ENCODE assay signal across 26 cellular contexts in the genomic region with DNA sequence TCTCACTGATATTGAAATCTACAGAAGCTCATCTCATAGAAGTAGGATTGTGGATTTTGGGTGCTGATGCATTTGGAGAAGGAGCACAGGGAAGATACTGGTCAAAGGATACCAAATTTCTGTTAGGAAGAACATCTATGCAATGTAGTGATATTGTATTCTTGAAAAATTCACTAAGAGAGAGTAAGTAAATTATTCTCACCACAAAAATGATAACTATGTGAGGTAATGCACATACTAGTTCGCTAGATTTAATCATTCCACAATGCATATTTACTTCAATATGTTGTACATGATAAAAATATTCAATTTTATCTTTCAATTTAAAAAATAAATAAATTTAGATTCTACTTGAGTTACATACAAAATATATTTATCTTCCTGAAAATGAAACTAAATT.
"Had no signal": no experiment of that assay in that cellular context is flagged by ENCODE, and none has a peak within 500 bp of the region (broad histone marks: within the 10 kb centered on the region; RNA-seq: fewer than 3 reads in every experiment).

No MANE protein-coding gene starts in this region.

- H3K4me3 ChIP-seq: body of pancreas, colonic mucosa, heart right ventricle had no signal

- H3K36me3 ChIP-seq: colonic mucosa, heart right ventricle had no signal

- DNase-seq: activated CD4-positive, alpha-beta memory T cell treated with anti-CD3 and anti-CD28 coated beads, Interleukin-2, amount 10 ng/mL, durations not matched to agents 7 days and 5 days; activated CD4-positive, alpha-beta T cell treated with anti-CD3 and anti-CD28 coated beads for 1 hour; activated CD4-positive, alpha-beta T cell treated with anti-CD3 and anti-CD28 coated beads for 4 hours; activated CD4-positive, alpha-beta T cell treated with anti-CD3 and anti-CD28 coated beads, Interleukin-2, amount 10 ng/mL, durations not matched to agents 7 days and 5 days; activated CD4-positive, alpha-beta T cell treated with anti-CD3 and anti-CD28 coated beads, Interleukin-2, amount 50 U/mL, for 4 hours; activated CD8-positive, alpha-beta memory T cell treated with anti-CD3 and anti-CD28 coated beads, Interleukin-2, amount 50 U/mL, for 48 hours; activated gamma-delta T cell; activated naive CD4-positive, alpha-beta T cell; activated naive CD4-positive, alpha-beta T cell treated with anti-CD3 and anti-CD28 coated beads, Interleukin-2, amount 10 ng/mL, durations not matched to agents 7 days and 5 days; activated naive CD8-positive, alpha-beta T cell treated with anti-CD3 and anti-CD28 coated beads, Interleukin-2, amount 10 ng/mL, durations not matched to agents 7 days and 5 days; activated T-cell treated with anti-CD3 and anti-CD28 coated beads for 4 hours; activated T-cell treated with anti-CD3 and anti-CD28 coated beads, Interleukin-2, amount 50 U/mL, for 24 hours; activated T-cell treated with anti-CD3 and anti-CD28 coated beads, Interleukin-2, amount 50 U/mL, for 72 hours; body of pancreas; caudate nucleus; colonic mucosa; effector CD8-positive, alpha-beta T cell; foreskin fibroblast; heart right ventricle; T-helper 1 cell; T-helper 17 cell had no signal

- H3K4me1 ChIP-seq: body of pancreas, colonic mucosa, heart right ventricle had no signal

- H3K27ac ChIP-seq: body of pancreas, colonic mucosa, epithelial cell of prostate, heart right ventricle had no signal

- ATAC-seq: activated naive CD4-positive, alpha-beta T cell treated with anti-CD3 and anti-CD28 coated beads, Interleukin-2, amount 50 U/mL, for 72 hours; activated T-cell treated with anti-CD3 and anti-CD28 coated beads, Interleukin-2, amount 50 U/mL, for 72 hours; body of pancreas; heart right ventricle; T-helper 17 cell had no signal

- H3K9me3 ChIP-seq: body of pancreas, colonic mucosa had no signal

- FAIRE-seq: endometrium, endothelial cell of umbilical vein, frontal cortex had no signal

- H3K27me3 ChIP-seq: body of pancreas, colonic mucosa, heart right ventricle had no signal
